ENCODE assay signal across 8 cellular contexts in the genomic region with DNA sequence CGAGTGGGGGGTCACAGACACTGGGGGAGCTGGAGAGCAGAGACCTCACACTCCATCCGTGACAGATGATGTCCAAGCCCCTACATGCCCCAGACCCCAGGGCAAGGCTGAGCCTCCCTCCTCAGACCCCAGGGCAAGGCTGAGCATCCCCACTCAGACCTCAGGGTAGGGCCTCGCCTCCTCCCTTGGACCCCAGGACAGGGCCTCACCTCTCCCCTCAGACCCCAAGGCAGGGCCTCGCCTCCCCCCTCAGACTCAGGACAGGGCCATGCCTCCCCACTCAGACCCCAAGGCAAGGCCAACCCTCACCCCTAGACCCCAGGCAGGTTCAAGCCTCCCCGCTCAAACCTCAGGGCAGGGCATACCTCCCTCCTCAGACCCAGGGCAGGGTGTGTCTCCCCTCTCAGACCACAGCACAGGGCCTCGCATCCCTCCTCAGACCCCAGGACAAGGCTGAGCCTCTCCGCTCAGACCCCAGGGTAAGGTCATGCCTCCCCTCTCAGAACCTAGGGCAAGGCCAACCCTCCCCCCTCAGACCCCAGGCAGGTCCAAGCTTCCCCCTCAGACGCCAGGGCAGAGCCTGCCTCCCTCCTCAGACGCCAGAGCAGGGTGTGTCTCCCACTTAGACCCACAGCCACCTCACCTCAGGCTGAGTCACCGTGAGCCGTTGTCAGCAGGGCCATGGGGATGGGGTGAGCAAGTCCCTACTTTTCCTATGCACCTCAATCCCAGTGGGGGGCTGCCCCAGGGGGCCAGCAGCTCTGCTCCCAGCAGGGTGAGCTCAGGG. TPM values are rescaled to one million over a fixed set of nuclear protein-coding genes. Genes with fewer than 3 reads are reported as not detected.
A peak's percentile ranks its signal among the peaks of the same experiment; 100 is the strongest.
DNase-seq lines count a peak whose midpoint lies in the region; ATAC-seq and TF ChIP-seq lines count a peak whose summit lies in the region.

No MANE protein-coding gene starts in this region.

- no peaks in the 10 kb centered on the region for H3K27me3 Mint-ChIP-seq in CD4-positive, alpha-beta memory T cell

- no peak for TF ChIP-seq CTCF in lung (IDR thresholded peaks at IDR 0.05; ENCODE audit: control extremely low read depth, extremely low read depth)

- H3K9me3 Mint-ChIP-seq in CD4-positive, alpha-beta memory T cell, result peaks cover 0 to 2% (median 0%) of the 10 kb centered on the region in 8 donors

- H3K4me1 Mint-ChIP-seq in CD4-positive, alpha-beta memory T cell, result peaks cover 12 to 42% (median 23%) of the 10 kb centered on the region in 4 donors

- ATAC-seq in lung (ENCODE audit: insufficient read depth, low FRiP score) (peak; percentile 56), GM19463 (IDR thresholded peaks at IDR 0.05; ENCODE audit: unreplicated experiment) (no peak), GM21515 (IDR thresholded peaks at IDR 0.05; ENCODE audit: unreplicated experiment) (no peak)

- POLR2A ChIA-PET in CD4-positive, alpha-beta memory T cell (lab: Charles Lee; ENCODE audit: partially characterized antibody), result interaction anchor here (0.9 to 2.4 kb wide), 6 partner anchors 9 to 226 kb away, joined by 3 to 23 read pairs (median 4); a partner anchor contains a TSS

- no peaks in the 10 kb centered on the region for H3K27me3 ChIP-seq in CD4-positive, alpha-beta memory T cell (ENCODE audit: insufficient read depth, low read length)
- H3K27me3 ChIP-seq in lung (ENCODE audit: control insufficient read depth, insufficient read depth), result no peaks in the 10 kb centered on the region
- H3K27me3 ChIP-seq in thymus (ENCODE audit: control insufficient read depth, insufficient read depth), result no peaks in the 10 kb centered on the region

- peaks cover 16% of the 10 kb centered on the region for H3K36me3 ChIP-seq in CD4-positive, alpha-beta memory T cell (ENCODE audit: insufficient read depth, low read length)
- H3K36me3 ChIP-seq in lung (ENCODE audit: control insufficient read depth in 2 of 2, insufficient read depth in 2 of 2, low read length in 2 of 2), result no peaks in the 10 kb centered on the region
- H3K36me3 ChIP-seq in thymus (ENCODE audit: control insufficient read depth, insufficient read depth), result peaks cover 4% of the 10 kb centered on the region

- H3K9me3 ChIP-seq in CD4-positive, alpha-beta memory T cell (ENCODE audit: control insufficient read depth in 1 of 2, low read length in 2 of 2), result no peaks in the 10 kb centered on the region
- H3K9me3 ChIP-seq in lung (ENCODE audit: control insufficient read depth in 2 of 2, insufficient read depth in 1 of 2, low read length in 1 of 2), result no peaks in the 10 kb centered on the region
- no peaks in the 10 kb centered on the region for H3K9me3 ChIP-seq in thymus (ENCODE audit: control insufficient read depth)

- peak overlapping the region; percentile 80 to 90 (median 84) for H3K4me3 Mint-ChIP-seq in CD4-positive, alpha-beta memory T cell

- peaks cover 16 to 21% of the 10 kb centered on the region in 2 donors for H3K36me3 Mint-ChIP-seq in CD4-positive, alpha-beta memory T cell

- H3K27ac Mint-ChIP-seq in CD4-positive, alpha-beta memory T cell, result peak overlapping the region; percentile 92 to 98 (median 96)

- DNase-seq in CD4-positive, alpha-beta memory T cell, result peak; percentile 56 to 89 (median 64)
- DNase-seq in NOMO-1 treated with dmso at 0.1 percent for 144 hours (lab: John Stamatoyannopoulos, UW; ENCODE audit: unreplicated experiment), result peak; percentile 27
- DNase-seq in activated effector memory CD4-positive, alpha-beta T cell treated with Interleukin-2 at 50 U/mL for 16 hours, result peak; percentile 76
- peak; percentile 76 for DNase-seq in lung (ENCODE audit: low spot score)
- DNase-seq in NCI-H82 treated with DMSO at 0.1 percent for 48 hours (lab: John Stamatoyannopoulos, UW; ENCODE audit: unreplicated experiment), result no peak

- peaks cover 27% of the 10 kb centered on the region for H3K4me1 ChIP-seq in CD4-positive, alpha-beta memory T cell (ENCODE audit: insufficient read depth, low read length)
- H3K4me1 ChIP-seq in lung (ENCODE audit: control insufficient read depth in 2 of 2, insufficient read depth in 2 of 2, low read length in 2 of 2) (peaks cover 0 to 23% of the 10 kb centered on the region in 2 donors), thymus (ENCODE audit: control insufficient read depth, insufficient read depth, low read length) (peaks cover 14% of the 10 kb centered on the region)

- WGBS in lung, 2 donors, result 59 to 65% methylated on average over 11 of the region's 11 CpGs
- 77% methylated on average over 11 of the region's 11 CpGs for WGBS in thymus

- CTCF ChIA-PET in CD4-positive, alpha-beta memory T cell (lab: Charles Lee; ENCODE audit: partially characterized antibody), result interaction anchor here (0.5 to 2.0 kb wide), 5 partner anchors 13 to 107 kb away, joined by 3 to 8 read pairs (median 4); no protein-coding TSS in a partner anchor

- intact Hi-C loops in CD4-positive, alpha-beta memory T cell (cut with micrococcal nuclease), result loop anchor here (1.0 to 5.0 kb wide), 2 partner anchors 8 to 45 kb away; a partner anchor contains a TSS

- peak overlapping the region; percentile 67 to 68 for H3K4me3 ChIP-seq in CD4-positive, alpha-beta memory T cell (ENCODE audit: low read length in 2 of 2)
- no peak overlapping the region for H3K4me3 ChIP-seq in lung
- no peak overlapping the region for H3K4me3 ChIP-seq in thymus (ENCODE audit: low read length)

- peak overlapping the region; percentile 80 for H3K27ac ChIP-seq in CD4-positive, alpha-beta memory T cell (ENCODE audit: low read depth, low read length)
- H3K27ac ChIP-seq in lung (ENCODE audit: low read depth in 1 of 2, low read length in 1 of 2), result peak overlapping the region in 1 of 2 donors; percentile 95
- H3K27ac ChIP-seq in thymus (ENCODE audit: low read depth), result peak overlapping the region; percentile 25

RNA-seq across cellular contexts. Expression of a gene that starts 1.7 kb away (rescaled TPM):
- total RNA-seq in CD4-positive, alpha-beta memory T cell, result 100 to 1,000 TPM; 231 to 235 TPM
- 100 to 1,000 TPM; 448 to 503 TPM for polyA plus RNA-seq in CD4-positive, alpha-beta memory T cell
- 10 to 100 TPM in 1 of 2 donors, 1 to 10 TPM in 1; 7.3 to 18.8 TPM for total RNA-seq in lung
- 10 to 100 TPM; 14.7 to 40.5 TPM for polyA plus RNA-seq in lung
- polyA plus RNA-seq in thymus, result 18.6 TPM

RNA-seq across cellular contexts. Expression of a gene that starts 8.8 kb away (rescaled TPM):
- 10 to 100 TPM; 53.0 to 59.3 TPM for total RNA-seq in CD4-positive, alpha-beta memory T cell
- polyA plus RNA-seq in CD4-positive, alpha-beta memory T cell, result 10 to 100 TPM; 25.1 to 45.6 TPM
- 100 to 1,000 TPM in 1 of 2 donors, 10 to 100 TPM in 1; 24.8 to 117 TPM for total RNA-seq in lung
- polyA plus RNA-seq in lung (10 to 100 TPM; 54.3 to 71.9 TPM), thymus (62.6 TPM)

RNA-seq across cellular contexts. Expression of a gene that starts 41.1 kb away (rescaled TPM):
- 1 to 10 TPM; 2.5 to 2.8 TPM for total RNA-seq in CD4-positive, alpha-beta memory T cell
- polyA plus RNA-seq in CD4-positive, alpha-beta memory T cell, result 1 to 10 TPM; 4.1 to 4.8 TPM
- total RNA-seq in lung, result 10 to 100 TPM; 18.6 to 36.0 TPM
- polyA plus RNA-seq in lung, result 10 to 100 TPM; 21.5 to 65.4 TPM
- polyA plus RNA-seq in thymus, result 21.8 TPM

RNA-seq across cellular contexts. Expression of a gene that starts 47.6 kb away (rescaled TPM):
- total RNA-seq in CD4-positive, alpha-beta memory T cell, result under 1 TPM; 0.44 to 0.64 TPM
- under 1 TPM in 1 of 2 donors, not detected in 1; 0.32 TPM for polyA plus RNA-seq in CD4-positive, alpha-beta memory T cell
- under 1 TPM in 1 of 2 donors, not detected in 1; 0.12 TPM for total RNA-seq in lung
- polyA plus RNA-seq in lung (under 1 TPM; 0.08 to 0.14 TPM), thymus (1.4 TPM)

Comparison
In these comparisons a context has a peak if more than half of its experiments do, and no peak if none do; other contexts are left out.
1. H3K4me3 ChIP-seq: peak in CD4-positive, alpha-beta memory T cell (2 of 2); none in lung (single experiment) and thymus (single experiment).
2. RNA of a gene that starts 1.7 kb away (polyA plus RNA-seq): 448 to 503 TPM in CD4-positive, alpha-beta memory T cell; 14.7 to 40.5 TPM in lung and 18.6 TPM in thymus (single experiment); every median in the first group is over 10 times any median in the second.